In genomic region chr1:171251741-171252300, GRCh38 we compare ENCODE assay signal across 8 cellular contexts. TPM values are rescaled to one million over a fixed set of nuclear protein-coding genes. Genes with fewer than 3 reads are reported as not detected.
DNase-seq lines count a peak whose midpoint lies in the region; ATAC-seq and TF ChIP-seq lines count a peak whose summit lies in the region.

No MANE protein-coding gene starts in this region.

- H3K27ac ChIP-seq in Panc1 (ENCODE audit: low read length) (no peak overlapping the region), coronary artery (peak overlapping the region in 1 of 2 donors; percentile 3), lung (ENCODE audit: low read depth in 1 of 2, low read length in 1 of 2) (no peak overlapping the region), tibial nerve (peak overlapping the region in 1 of 4 donors; percentile 52)

- BruUV-seq in Panc1 (replicated peaks; lab: Mats Ljungman, UMichigan), result no TSS peak

- intact Hi-C loops in Panc1 (cut with micrococcal nuclease; ENCODE audit: unreplicated experiment), result no loop called here

- no peak for TF ChIP-seq EP300 in tibial nerve (IDR thresholded peaks at IDR 0.05)

- H3K9me3 ChIP-seq in Panc1 (ENCODE audit: control insufficient read depth, insufficient read depth, low read depth, low read length) (no peaks in the 10 kb centered on the region), lung (ENCODE audit: control insufficient read depth in 2 of 2, insufficient read depth in 1 of 2, low read length in 1 of 2) (peaks cover 0 to 3% of the 10 kb centered on the region in 2 donors), tibial nerve (no peaks in the 10 kb centered on the region)

- in situ Hi-C loops in Panc1 (cut with HindIII; ENCODE audit: low pct_unique_long_range_greater_than_20kb, low sequenced_read_pairs), result no loop called here

- ATAC-seq in HG02763 (IDR thresholded peaks at IDR 0.05; ENCODE audit: unreplicated experiment) (peak; percentile 14), Panc1 (0 out of 2 replicates have a peak, but pooled peaks have one; percentile 45), lung (ENCODE audit: insufficient read depth, low FRiP score) (peak; percentile 36)

- CTCF ChIA-PET in Panc1 (lab: Charles Lee), result interaction anchor here (0.8 kb wide), 1 partner anchor 292 kb away, joined by 4 read pairs; no protein-coding TSS in a partner anchor

- H3K36me3 ChIP-seq in Panc1 (ENCODE audit: control insufficient read depth, insufficient read depth, low read length) (no peaks in the 10 kb centered on the region), lung (ENCODE audit: control insufficient read depth in 2 of 2, insufficient read depth in 2 of 2, low read length in 2 of 2) (no peaks in the 10 kb centered on the region), tibial nerve (no peaks in the 10 kb centered on the region)

- H3K4me1 ChIP-seq in Panc1 (ENCODE audit: control insufficient read depth, insufficient read depth, low read length) (no peaks in the 10 kb centered on the region), lung (ENCODE audit: control insufficient read depth in 2 of 2, insufficient read depth in 2 of 2, low read length in 2 of 2) (no peaks in the 10 kb centered on the region), tibial nerve (peaks cover 0 to 14% (median 4%) of the 10 kb centered on the region in 4 donors)

- DNase-seq in activated CD4-positive, alpha-beta T cell treated with anti-CD3 and anti-CD28 coated beads for 48 hours, result peak; percentile 50
- no peak for DNase-seq in activated CD4-positive, alpha-beta T cell treated with anti-CD3 and anti-CD28 coated beads, Interleukin-2, amount 50 U/mL, for 1 hour
- DNase-seq in Panc1 (ENCODE audit: low read depth, low spot score), result no peak
- DNase-seq in coronary artery (ENCODE audit: low spot score), result no peak
- no peak for DNase-seq in lung (ENCODE audit: low spot score)
- no peak for DNase-seq in tibial nerve (ENCODE audit: low spot score in 2 of 2)
- DNase-seq in effector CD4-positive, alpha-beta T cell, result no peak

- no peak for TF ChIP-seq POLR2A in tibial nerve (IDR thresholded peaks at IDR 0.05)

- 16% methylated on average over 14 of the region's 14 CpGs for WGBS in lung, 2 donors
- 22 to 24% methylated on average over 14 of the region's 14 CpGs for WGBS in tibial nerve, 2 donors

- H3K4me3 ChIP-seq in Panc1 (ENCODE audit: low read depth in 2 of 2, low read length in 2 of 2) (peak overlapping the region; percentile 39 to 45), coronary artery (peak overlapping the region; percentile 68), lung (peak overlapping the region; percentile 36), tibial nerve (peak overlapping the region; percentile 20 to 57 (median 38))

- peaks cover 27% of the 10 kb centered on the region for H3K27me3 ChIP-seq in Panc1 (ENCODE audit: control insufficient read depth, insufficient read depth, low read length)
- no peaks in the 10 kb centered on the region for H3K27me3 ChIP-seq in lung (ENCODE audit: control insufficient read depth, insufficient read depth)
- H3K27me3 ChIP-seq in tibial nerve, result peaks cover 0 to 10% of the 10 kb centered on the region in 2 donors

- TF ChIP-seq CTCF in Panc1 (IDR thresholded peaks at IDR 0.05), result peak; percentile 84
- TF ChIP-seq CTCF in coronary artery (IDR thresholded peaks at IDR 0.05), result peak; percentile 33
- TF ChIP-seq CTCF in lung (IDR thresholded peaks at IDR 0.05; ENCODE audit: control extremely low read depth, extremely low read depth), result peak; percentile 6
- TF ChIP-seq CTCF in tibial nerve (IDR thresholded peaks at IDR 0.05), result peak; percentile 28 to 54 (median 44)

- POLR2A ChIA-PET in Panc1 (lab: Charles Lee), result no interaction called here

RNA-seq across cellular contexts. Expression of gene FMO1, which starts 3.5 kb away (rescaled TPM):
- total RNA-seq in Panc1 (2021; ENCODE audit: unreplicated experiment) (not detected), lung (1 to 10 TPM; 3.7 to 8.7 TPM), tibial nerve (1 to 10 TPM in 1 of 4 donors, under 1 TPM in 3; 0.21 to 2.9 (median 0.67) TPM)
- not detected for polyA plus RNA-seq in Panc1 (2012; ENCODE audit: insufficient read length)
- under 1 TPM; 0.47 to 0.48 TPM for polyA plus RNA-seq in lung

Comparison
In these comparisons a context has a peak if more than half of its experiments do, and no peak if none do; other contexts are left out.
1. CTCF ChIP-seq: peak in every context shown above with its lines; median percentile 84 in Panc1; 44 in tibial nerve; 33 in coronary artery; 6 in lung.